17 cellular contexts compared by ENCODE assay signal in genomic region chr6:14025160-14025559, GRCh38.
DNase-seq lines count a peak whose midpoint lies in the region; ATAC-seq and TF ChIP-seq lines count a peak whose summit lies in the region.
"Had no signal": no experiment of that assay in that cellular context is flagged by ENCODE, and none has a peak within 500 bp of the region (broad histone marks: within the 10 kb centered on the region; RNA-seq: fewer than 3 reads in every experiment).

No MANE protein-coding gene starts in this region.

- intact Hi-C loops in transverse colon (cut with DNase I; ENCODE audit: low total_unique reads): no loop called here
- intact Hi-C loops in activated T-helper 1 cell treated with anti-CD3 and anti-CD28 coated beads, Interleukin-12 subunit alpha, Interleukin-12 subunit beta, Interleukin-2, Interleukin-4 antibody, amounts not matched to agents 30 ng/mL and 10 ng/mL and 1 ng/mL, durations not matched to agents 14 hours and 24 hours and 36 hours (cut with micrococcal nuclease): no loop called here

- peaks cover 79% of the 10 kb centered on the region for H3K4me1 ChIP-seq in BLaER1
- no peaks in the 10 kb centered on the region for H3K4me1 ChIP-seq in transverse colon
- H3K4me1 ChIP-seq in smooth muscle cell (ENCODE audit: low read depth): peaks cover 14% of the 10 kb centered on the region
- H3K4me1 ChIP-seq: adrenal gland, sigmoid colon had no signal

- no peak overlapping the region for H3K4me3 Mint-ChIP-seq in activated T-helper 1 cell treated with anti-CD3 and anti-CD28 coated beads, Interleukin-12 subunit alpha, Interleukin-12 subunit beta, Interleukin-2, Interleukin-4 antibody, amounts not matched to agents 30 ng/mL and 10 ng/mL and 1 ng/mL, durations not matched to agents 14 hours and 24 hours and 36 hours

- TF ChIP-seq POLR2A in transverse colon (IDR thresholded peaks at IDR 0.05): no peak

- H3K27ac ChIP-seq in BLaER1: peak overlapping the region; percentile 76
- no peak overlapping the region for H3K27ac ChIP-seq in transverse colon
- H3K27ac ChIP-seq in smooth muscle cell (ENCODE audit: low read depth): no peak overlapping the region
- H3K27ac ChIP-seq: adrenal gland, sigmoid colon had no signal

- TF ChIP-seq CTCF in transverse colon (IDR thresholded peaks at IDR 0.05): no peak
- TF ChIP-seq CTCF in smooth muscle cell (IDR thresholded peaks at IDR 0.05; ENCODE audit: borderline replicate concordance, insufficient read depth, poor library complexity, severe bottlenecking): no peak

- H3K9me3 ChIP-seq in BLaER1: peaks cover 17% of the 10 kb centered on the region
- H3K9me3 ChIP-seq in transverse colon: no peaks in the 10 kb centered on the region
- no peaks in the 10 kb centered on the region for H3K9me3 ChIP-seq in smooth muscle cell (replicated peaks; ENCODE audit: low read depth)
- H3K9me3 ChIP-seq: adrenal gland, sigmoid colon had no signal

- H3K79me2 ChIP-seq in smooth muscle cell (ENCODE audit: low read depth): no peaks in the 10 kb centered on the region

- ATAC-seq in GM18520 (IDR thresholded peaks at IDR 0.05; ENCODE audit: unreplicated experiment) (peak; percentile 64), GM18870 (IDR thresholded peaks at IDR 0.05; ENCODE audit: unreplicated experiment) (no peak)

- H3K4me3 ChIP-seq in BLaER1 (no peak overlapping the region), transverse colon (no peak overlapping the region), smooth muscle cell (no peak overlapping the region)
- H3K4me3 ChIP-seq: adrenal gland, sigmoid colon had no signal

- H3K36me3 ChIP-seq in BLaER1 (no peaks in the 10 kb centered on the region), transverse colon (no peaks in the 10 kb centered on the region), smooth muscle cell (ENCODE audit: low read depth) (no peaks in the 10 kb centered on the region)
- H3K36me3 ChIP-seq: adrenal gland, sigmoid colon had no signal

- TF ChIP-seq EP300 in transverse colon (IDR thresholded peaks at IDR 0.05; ENCODE audit: low read depth): no peak

- peaks cover 28% of the 10 kb centered on the region for H3K27me3 Mint-ChIP-seq in activated T-helper 1 cell treated with anti-CD3 and anti-CD28 coated beads, Interleukin-12 subunit alpha, Interleukin-12 subunit beta, Interleukin-2, Interleukin-4 antibody, amounts not matched to agents 30 ng/mL and 10 ng/mL and 1 ng/mL, durations not matched to agents 14 hours and 24 hours and 36 hours (ENCODE audit: insufficient read depth)

- no peak overlapping the region for H3K27ac Mint-ChIP-seq in activated T-helper 1 cell treated with anti-CD3 and anti-CD28 coated beads, Interleukin-12 subunit alpha, Interleukin-12 subunit beta, Interleukin-2, Interleukin-4 antibody, amounts not matched to agents 30 ng/mL and 10 ng/mL and 1 ng/mL, durations not matched to agents 14 hours and 24 hours and 36 hours

- no peaks in the 10 kb centered on the region for H3K4me1 Mint-ChIP-seq in activated T-helper 1 cell treated with anti-CD3 and anti-CD28 coated beads, Interleukin-12 subunit alpha, Interleukin-12 subunit beta, Interleukin-2, Interleukin-4 antibody, amounts not matched to agents 30 ng/mL and 10 ng/mL and 1 ng/mL, durations not matched to agents 14 hours and 24 hours and 36 hours (ENCODE audit: low read depth)

- H4K20me1 ChIP-seq in BLaER1: no peaks in the 10 kb centered on the region
- H4K20me1 ChIP-seq in smooth muscle cell (ENCODE audit: low read depth): no peaks in the 10 kb centered on the region

- no peaks in the 10 kb centered on the region for H3K27me3 ChIP-seq in BLaER1
- no peaks in the 10 kb centered on the region for H3K27me3 ChIP-seq in transverse colon
- peaks cover 7% of the 10 kb centered on the region for H3K27me3 ChIP-seq in smooth muscle cell (ENCODE audit: low read depth)
- H3K27me3 ChIP-seq: adrenal gland, sigmoid colon had no signal

- no peaks in the 10 kb centered on the region for H3F3A ChIP-seq in smooth muscle cell (ENCODE audit: low read depth)

- DNase-seq in NOMO-1 treated with DMSO at 0.1 percent for 48 hours (lab: John Stamatoyannopoulos, UW; ENCODE audit: unreplicated experiment) (peak; percentile 82), medulla oblongata (ENCODE audit: extremely low spot score) (peak; percentile 39), transverse colon (no peak), smooth muscle cell (lab: John Stamatoyannopoulos, UW; ENCODE audit: unreplicated experiment) (no peak)
- no peak for DNase-seq in activated T-helper 1 cell treated with anti-CD3 and anti-CD28 coated beads, Interleukin-12 subunit alpha, Interleukin-12 subunit beta, Interleukin-2, Interleukin-4 antibody, amounts not matched to agents 30 ng/mL and 10 ng/mL and 1 ng/mL, durations not matched to agents 14 hours and 24 hours and 36 hours (ENCODE audit: low spot score)
- DNase-seq: activated CD4-positive, CD25-positive, alpha-beta regulatory T cell treated with anti-CD3 and anti-CD28 coated beads, Interleukin-2, amount 50 U/mL, for 72 hours; activated T-cell treated with anti-CD3 and anti-CD28 coated beads, Interleukin-2, amount 50 U/mL, for 1 hour; adrenal gland; DMS 273 treated with DMSO at 0.1 percent for 48 hours; foreskin melanocyte; NCI-H1092 treated with DMSO at 0.1 percent for 48 hours; NCI-H345; PC-3; sigmoid colon had no signal

- no peak overlapping the region for H2AFZ ChIP-seq in smooth muscle cell (ENCODE audit: low read depth)

- H3K4me2 ChIP-seq in BLaER1: peak overlapping the region; percentile 73
- H3K4me2 ChIP-seq in smooth muscle cell: no peak overlapping the region

- 70 to 88% methylated on average over 4 to 8 of the region's 8 CpGs for WGBS in transverse colon (ENCODE audit: low coverage in 1 of 2), 2 donors
- WGBS in smooth muscle cell (ENCODE audit: low lambda C conversion rate): 95% methylated on average over 8 of the region's 8 CpGs

- H3K9ac ChIP-seq in BLaER1 (no peak overlapping the region), smooth muscle cell (ENCODE audit: low read depth) (no peak overlapping the region)

- no peaks in the 10 kb centered on the region for H3K36me3 Mint-ChIP-seq in activated T-helper 1 cell treated with anti-CD3 and anti-CD28 coated beads, Interleukin-12 subunit alpha, Interleukin-12 subunit beta, Interleukin-2, Interleukin-4 antibody, amounts not matched to agents 30 ng/mL and 10 ng/mL and 1 ng/mL, durations not matched to agents 14 hours and 24 hours and 36 hours (ENCODE audit: low read depth)

- in situ Hi-C loops in transverse colon (cut with MboI; ENCODE audit: low pct_ligation_motif_present in 1 of 4, low pct_unique_long_range_greater_than_20kb in 1 of 4, low sequenced_read_pairs in 3 of 4): no loop called here

- H3K9me3 Mint-ChIP-seq in activated T-helper 1 cell treated with anti-CD3 and anti-CD28 coated beads, Interleukin-12 subunit alpha, Interleukin-12 subunit beta, Interleukin-2, Interleukin-4 antibody, amounts not matched to agents 30 ng/mL and 10 ng/mL and 1 ng/mL, durations not matched to agents 14 hours and 24 hours and 36 hours: no peaks in the 10 kb centered on the region

Comparison
In these comparisons a context has a peak if more than half of its experiments do, and no peak if none do; other contexts are left out.
1. DNase-seq: peak in NOMO-1 treated with DMSO at 0.1 percent for 48 hours (single experiment) and medulla oblongata (single experiment); none in transverse colon (single experiment), smooth muscle cell (single experiment) and activated T-helper 1 cell treated with anti-CD3 and anti-CD28 coated beads, Interleukin-12 subunit alpha, Interleukin-12 subunit beta, Interleukin-2, Interleukin-4 antibody, amounts not matched to agents 30 ng/mL and 10 ng/mL and 1 ng/mL, durations not matched to agents 14 hours and 24 hours and 36 hours (single experiment).